18 cellular contexts compared by ENCODE assay signal in the genomic region with DNA sequence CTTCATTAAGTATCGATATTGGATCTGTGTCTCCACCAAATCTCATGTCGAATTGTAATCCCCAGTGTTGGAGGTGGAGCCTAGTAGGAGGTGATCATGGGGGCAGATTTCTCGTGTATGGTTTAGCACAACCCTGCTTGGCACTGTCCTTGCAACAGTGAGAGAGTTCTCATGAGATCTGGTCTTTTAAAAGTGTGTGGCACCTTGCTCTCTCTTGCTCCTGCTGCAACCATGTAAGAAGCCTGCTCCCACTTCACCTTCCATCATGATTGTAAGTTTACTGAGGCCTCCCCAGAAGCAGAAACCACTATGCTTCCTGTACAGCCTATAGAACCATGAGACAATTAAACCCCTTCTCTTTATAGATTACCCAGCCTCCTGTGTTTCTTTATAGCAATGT.
A peak's percentile ranks its signal among the peaks of the same experiment; 100 is the strongest.
DNase-seq lines count a peak whose midpoint lies in the region; ATAC-seq and TF ChIP-seq lines count a peak whose summit lies in the region.
"Had no signal": no experiment of that assay in that cellular context is flagged by ENCODE, and none has a peak within 500 bp of the region (broad histone marks: within the 10 kb centered on the region; RNA-seq: fewer than 3 reads in every experiment).

No MANE protein-coding gene starts in this region.

- no peaks in the 10 kb centered on the region for H3K36me3 Mint-ChIP-seq in activated CD4-positive, alpha-beta T cell treated with anti-CD3 and anti-CD28 coated beads, Interleukin-2, amount 10 ng/mL, durations not matched to agents 24 days and 14 days (ENCODE audit: low read depth)
- no peaks in the 10 kb centered on the region for H3K36me3 Mint-ChIP-seq in osteocyte (ENCODE audit: unreplicated experiment)
- H3K36me3 Mint-ChIP-seq: CD8-positive, alpha-beta T cell had no signal

- no peak for ATAC-seq in HG03432 (IDR thresholded peaks at IDR 0.05; ENCODE audit: unreplicated experiment)
- ATAC-seq: A549; CD8-positive, alpha-beta T cell had no signal

- TF ChIP-seq POLR2A in esophagus muscularis mucosa (IDR thresholded peaks at IDR 0.05; ENCODE audit: low read depth): no peak
- no peak for TF ChIP-seq POLR2A in adrenal gland (IDR thresholded peaks at IDR 0.05)

- H3K4me3 ChIP-seq in esophagus muscularis mucosa (no peak overlapping the region), adrenal gland (no peak overlapping the region)
- H3K4me3 ChIP-seq: A549; BLaER1 treated with 17β-estradiol and CSF1 and Interleukin-3, amounts not matched to agents 10 nM and 100 nM had no signal

- H3K27ac ChIP-seq in esophagus muscularis mucosa (replicated peaks in 1 of 4) (no peak overlapping the region), adrenal gland (no peak overlapping the region)
- H3K27ac ChIP-seq: 22Rv1; A549; BLaER1 treated with 17β-estradiol and CSF1 and Interleukin-3, amounts not matched to agents 10 nM and 100 nM; C4-2B had no signal

- peaks cover 7% of the 10 kb centered on the region for H3K9me3 Mint-ChIP-seq in activated CD4-positive, alpha-beta T cell treated with anti-CD3 and anti-CD28 coated beads, Interleukin-2, amount 10 ng/mL, durations not matched to agents 24 days and 14 days
- H3K9me3 Mint-ChIP-seq in osteocyte (ENCODE audit: unreplicated experiment): peaks cover 38% of the 10 kb centered on the region
- H3K9me3 Mint-ChIP-seq: CD4-positive, alpha-beta T cell had no signal

- H3K27me3 ChIP-seq in esophagus muscularis mucosa (peaks cover 0 to 41% (median 0%) of the 10 kb centered on the region in 4 donors), adrenal gland (no peaks in the 10 kb centered on the region)
- H3K27me3 ChIP-seq: BLaER1 treated with 17β-estradiol and CSF1 and Interleukin-3, amounts not matched to agents 10 nM and 100 nM had no signal

- H3K4me1 ChIP-seq in esophagus muscularis mucosa: no peaks in the 10 kb centered on the region
- H3K4me1 ChIP-seq in adrenal gland (replicated peaks in 1 of 2): no peaks in the 10 kb centered on the region
- H3K4me1 ChIP-seq: A549; BLaER1 treated with 17β-estradiol and CSF1 and Interleukin-3, amounts not matched to agents 10 nM and 100 nM; Caco-2 had no signal

- 48% methylated on average over 3 of the region's 3 CpGs for WGBS in esophagus muscularis mucosa
- 47 to 70% (median 62%) methylated on average over 3 of the region's 3 CpGs for WGBS in adrenal gland, 4 donors

- H3K27ac Mint-ChIP-seq in activated CD4-positive, alpha-beta T cell treated with anti-CD3 and anti-CD28 coated beads, Interleukin-2, amount 10 ng/mL, durations not matched to agents 24 days and 14 days: no peak overlapping the region
- no peak overlapping the region for H3K27ac Mint-ChIP-seq in osteocyte (ENCODE audit: unreplicated experiment)
- H3K27ac Mint-ChIP-seq: B cell; CD4-positive, alpha-beta T cell; CD8-positive, alpha-beta T cell had no signal

- peak; percentile 23 for DNase-seq in activated CD4-positive, alpha-beta T cell treated with anti-CD3 and anti-CD28 coated beads, Interleukin-2, amount 10 ng/mL, durations not matched to agents 24 days and 14 days
- no peak for DNase-seq in activated CD4-positive, alpha-beta T cell treated with anti-CD3 and anti-CD28 coated beads, Interleukin-2, amount 50 U/mL, for 4 hours
- DNase-seq in esophagus muscularis mucosa (ENCODE audit: extremely low spot score) (peak; percentile 55), osteocyte (ENCODE audit: extremely low spot score, unreplicated experiment) (peak; percentile 49), adrenal gland (no peak)
- DNase-seq: AML-193; Caco-2; Calu3; CD4-positive, alpha-beta T cell; CD8-positive, alpha-beta T cell; DMS79 treated with DMSO at 0.1 percent for 48 hours; GF-D8 had no signal

- no peaks in the 10 kb centered on the region for H3K36me3 ChIP-seq in esophagus muscularis mucosa
- H3K36me3 ChIP-seq in adrenal gland (replicated peaks in 1 of 2): no peaks in the 10 kb centered on the region
- H3K36me3 ChIP-seq: BLaER1 treated with 17β-estradiol and CSF1 and Interleukin-3, amounts not matched to agents 10 nM and 100 nM had no signal

- no peaks in the 10 kb centered on the region for H3K27me3 Mint-ChIP-seq in activated CD4-positive, alpha-beta T cell treated with anti-CD3 and anti-CD28 coated beads, Interleukin-2, amount 10 ng/mL, durations not matched to agents 24 days and 14 days
- H3K27me3 Mint-ChIP-seq in osteocyte (ENCODE audit: unreplicated experiment): no peaks in the 10 kb centered on the region

- intact Hi-C loops in activated CD4-positive, alpha-beta T cell treated with anti-CD3 and anti-CD28 coated beads, Interleukin-2, amount 10 ng/mL, durations not matched to agents 24 days and 14 days (cut with micrococcal nuclease): no loop called here
- intact Hi-C loops in esophagus muscularis mucosa (cut with DNase I): no loop called here
- intact Hi-C loops in adrenal gland (cut with DNase I): no loop called here

- no peak for TF ChIP-seq EP300 in esophagus muscularis mucosa (IDR thresholded peaks at IDR 0.05)

- no peak for TF ChIP-seq CTCF in esophagus muscularis mucosa (IDR thresholded peaks at IDR 0.05)
- no peak for TF ChIP-seq CTCF in osteocyte (IDR thresholded peaks at IDR 0.05)
- no peak for TF ChIP-seq CTCF in adrenal gland (IDR thresholded peaks at IDR 0.05)

- H3K9me3 ChIP-seq in esophagus muscularis mucosa (peaks cover 0 to 16% (median 11%) of the 10 kb centered on the region in 4 donors), adrenal gland (replicated peaks in 1 of 3) (peaks cover 0 to 5% (median 0%) of the 10 kb centered on the region in 3 donors)
- H3K9me3 ChIP-seq: A549, Caco-2 had no signal

- H3K4me3 Mint-ChIP-seq in activated CD4-positive, alpha-beta T cell treated with anti-CD3 and anti-CD28 coated beads, Interleukin-2, amount 10 ng/mL, durations not matched to agents 24 days and 14 days: no peak overlapping the region
- no peak overlapping the region for H3K4me3 Mint-ChIP-seq in osteocyte (ENCODE audit: unreplicated experiment)
- H3K4me3 Mint-ChIP-seq: B cell; CD4-positive, alpha-beta T cell; CD8-positive, alpha-beta T cell had no signal

- H3K4me1 Mint-ChIP-seq in activated CD4-positive, alpha-beta T cell treated with anti-CD3 and anti-CD28 coated beads, Interleukin-2, amount 10 ng/mL, durations not matched to agents 24 days and 14 days: no peaks in the 10 kb centered on the region
- no peaks in the 10 kb centered on the region for H3K4me1 Mint-ChIP-seq in osteocyte (ENCODE audit: unreplicated experiment)
- H3K4me1 Mint-ChIP-seq: B cell had no signal

Comparison
In these comparisons a context has a peak if more than half of its experiments do, and no peak if none do; other contexts are left out.
1. DNase-seq: peak in activated CD4-positive, alpha-beta T cell treated with anti-CD3 and anti-CD28 coated beads, Interleukin-2, amount 10 ng/mL, durations not matched to agents 24 days and 14 days (single experiment), esophagus muscularis mucosa (single experiment) and osteocyte (single experiment); none in activated CD4-positive, alpha-beta T cell treated with anti-CD3 and anti-CD28 coated beads, Interleukin-2, amount 50 U/mL, for 4 hours (0 of 2) and adrenal gland (0 of 7).